In genomic region chr1:12448746-12449177, GRCh38 we compare ENCODE assay signal across 1 cellular context.
TF ChIP-seq lines count a peak whose summit lies in the region.

No MANE protein-coding gene starts in this region.

TF ChIP-seq in GM23338, 12 proteins besides CTCF, POLR2A, EP300 and RAD21 (continued from another document):
- TF ChIP-seq ZNF462 (CRISPR knock-in tag; IDR thresholded peaks at IDR 0.05) (no peak), ZNF331 (CRISPR knock-in tag; IDR thresholded peaks at IDR 0.05; ENCODE audit: low read depth) (no peak)
TF ChIP-seq in GM23338: peak in this region for 0.
